21 cellular contexts compared by ENCODE assay signal in the genomic region with DNA sequence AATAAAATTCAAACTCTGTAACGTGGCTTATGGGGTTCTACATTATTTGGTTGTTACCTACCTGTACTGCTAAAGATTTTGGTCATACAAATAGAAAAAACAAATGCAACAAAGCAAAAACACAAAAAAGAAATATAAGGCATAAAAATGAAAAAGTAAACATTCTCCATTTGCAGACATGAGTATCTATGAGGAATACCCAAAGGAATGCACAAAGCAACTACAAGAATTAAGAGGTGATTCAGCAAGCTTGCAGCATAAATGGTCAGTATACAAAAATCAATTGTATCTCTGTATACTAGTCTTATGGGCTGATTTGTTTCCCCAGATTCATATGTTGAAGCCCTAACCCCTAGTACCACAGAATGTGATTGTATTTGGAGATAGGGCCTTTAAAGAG. TPM values are rescaled to one million over a fixed set of nuclear protein-coding genes. Genes with fewer than 3 reads are reported as not detected.
A peak's percentile ranks its signal among the peaks of the same experiment; 100 is the strongest.
DNase-seq lines count a peak whose midpoint lies in the region; ATAC-seq and TF ChIP-seq lines count a peak whose summit lies in the region.
"Had no signal": no experiment of that assay in that cellular context is flagged by ENCODE, and none has a peak within 500 bp of the region (broad histone marks: within the 10 kb centered on the region; RNA-seq: fewer than 3 reads in every experiment).

No MANE protein-coding gene starts in this region.

- DNase-seq in HFFc6 (peak; percentile 63), amniotic epithelial cell (ENCODE audit: low read depth) (peak; percentile 62), fibroblast of the aortic adventitia (ENCODE audit: low read depth) (peak; percentile 71), smooth muscle cell (lab: John Stamatoyannopoulos, UW; ENCODE audit: unreplicated experiment) (no peak), T-helper 2 cell (no peak)
- DNase-seq: activated CD4-positive, alpha-beta T cell treated with anti-CD3 and anti-CD28 coated beads for 4 hours; Calu3; naive thymus-derived CD8-positive, alpha-beta T cell; NCI-H1436 treated with DMSO at 0.1 percent for 48 hours; NCI-H2171 treated with DMSO at 0.1 percent for 48 hours; NCI-H774; pancreas; stimulated activated CD4-positive, alpha-beta T cell treated with anti-CD3 and anti-CD28 coated beads, Interleukin-2, amount 100 ng/mL, for 24 hours; stimulated activated naive CD8-positive, alpha-beta T cell treated with anti-CD3 and anti-CD28 coated beads, Interleukin-15, Interleukin-2, amounts not matched to agents 100 U/mL and 50 U/mL, for 24 hours had no signal

- TF ChIP-seq CTCF in HFFc6 (IDR thresholded peaks at IDR 0.05) (no peak), fibroblast of the aortic adventitia (IDR thresholded peaks at IDR 0.05; ENCODE audit: insufficient read depth, low read length) (no peak), smooth muscle cell (IDR thresholded peaks at IDR 0.05; ENCODE audit: borderline replicate concordance, insufficient read depth, poor library complexity, severe bottlenecking) (no peak), gastroesophageal sphincter (IDR thresholded peaks at IDR 0.05) (no peak)

- H3K9ac ChIP-seq in smooth muscle cell (ENCODE audit: low read depth) = no peak overlapping the region
- H3K9ac ChIP-seq: BLaER1 had no signal

- no peaks in the 10 kb centered on the region for H4K20me1 ChIP-seq in smooth muscle cell (ENCODE audit: low read depth)
- H4K20me1 ChIP-seq: BLaER1 had no signal

- no peaks in the 10 kb centered on the region for H3K36me3 ChIP-seq in smooth muscle cell (ENCODE audit: low read depth)
- H3K36me3 ChIP-seq in gastroesophageal sphincter = no peaks in the 10 kb centered on the region
- H3K36me3 ChIP-seq: BLaER1, pancreas, tibial nerve had no signal

- ATAC-seq in gastroesophageal sphincter (no peak), HG03432 (IDR thresholded peaks at IDR 0.05; ENCODE audit: unreplicated experiment) (no peak)
- ATAC-seq: activated T-helper 17 cell treated with anti-CD3 and anti-CD28 coated beads, Interleukin-2, amount 50 U/mL, for 72 hours; esophagus mucosa; naive thymus-derived CD8-positive, alpha-beta T cell; pancreas; sciatic nerve; stimulated activated naive CD8-positive, alpha-beta T cell treated with anti-CD3 and anti-CD28 coated beads, Interleukin-15, Interleukin-2, amounts not matched to agents 100 U/mL and 50 U/mL, for 24 hours had no signal

- no peaks in the 10 kb centered on the region for H3K79me2 ChIP-seq in smooth muscle cell (ENCODE audit: low read depth)

- no peaks in the 10 kb centered on the region for H3F3A ChIP-seq in smooth muscle cell (ENCODE audit: low read depth)

- H2AFZ ChIP-seq in smooth muscle cell (ENCODE audit: low read depth) = no peak overlapping the region

- no peaks in the 10 kb centered on the region for H3K36me3 Mint-ChIP-seq in HFFc6 (ENCODE audit: low read depth)
- H3K36me3 Mint-ChIP-seq: naive thymus-derived CD8-positive, alpha-beta T cell had no signal

- no peak overlapping the region for H3K4me3 Mint-ChIP-seq in HFFc6
- H3K4me3 Mint-ChIP-seq: activated T-helper 17 cell treated with anti-CD3 and anti-CD28 coated beads, Interleukin-2, amount 50 U/mL, for 72 hours; naive thymus-derived CD8-positive, alpha-beta T cell had no signal

- H3K27ac ChIP-seq in smooth muscle cell (ENCODE audit: low read depth) (no peak overlapping the region), gastroesophageal sphincter (no peak overlapping the region)
- H3K27ac ChIP-seq: BLaER1, pancreas, tibial nerve had no signal

- H3K9me3 ChIP-seq in smooth muscle cell (replicated peaks; ENCODE audit: low read depth) = no peaks in the 10 kb centered on the region
- H3K9me3 ChIP-seq in gastroesophageal sphincter = no peaks in the 10 kb centered on the region
- H3K9me3 ChIP-seq: BLaER1, pancreas, tibial nerve had no signal

- H3K4me1 Mint-ChIP-seq in HFFc6 (ENCODE audit: low read depth) = peaks cover 19% of the 10 kb centered on the region
- H3K4me1 Mint-ChIP-seq: activated T-helper 17 cell treated with anti-CD3 and anti-CD28 coated beads, Interleukin-2, amount 50 U/mL, for 72 hours had no signal

- H3K27ac Mint-ChIP-seq in HFFc6 = no peak overlapping the region; the same call in 1 of the 2 replicates
- H3K27ac Mint-ChIP-seq: activated T-helper 17 cell treated with anti-CD3 and anti-CD28 coated beads, Interleukin-2, amount 50 U/mL, for 72 hours; naive thymus-derived CD8-positive, alpha-beta T cell had no signal

- TF ChIP-seq EP300 in gastroesophageal sphincter (IDR thresholded peaks at IDR 0.05) = no peak

- no peak overlapping the region for H3K4me3 ChIP-seq in fibroblast of the aortic adventitia (ENCODE audit: low read depth, low read length)
- H3K4me3 ChIP-seq in smooth muscle cell = no peak overlapping the region
- no peak overlapping the region for H3K4me3 ChIP-seq in gastroesophageal sphincter
- H3K4me3 ChIP-seq: BLaER1, pancreas, tibial nerve had no signal

- no peaks in the 10 kb centered on the region for H3K4me1 ChIP-seq in smooth muscle cell (ENCODE audit: low read depth)
- peaks cover 0 to 32% (median 0%) of the 10 kb centered on the region in 3 donors for H3K4me1 ChIP-seq in gastroesophageal sphincter

- H3K4me2 ChIP-seq in smooth muscle cell = peak overlapping the region; percentile 28
- H3K4me2 ChIP-seq: BLaER1 had no signal

- TF ChIP-seq POLR2A in gastroesophageal sphincter (IDR thresholded peaks at IDR 0.05) = no peak

- H3K27me3 Mint-ChIP-seq in HFFc6 (ENCODE audit: insufficient read depth) = peaks cover 3% of the 10 kb centered on the region; the same call in 1 of the 2 replicates

- H3K27me3 ChIP-seq in smooth muscle cell (ENCODE audit: low read depth) = peaks cover 38% of the 10 kb centered on the region
- H3K27me3 ChIP-seq in gastroesophageal sphincter = no peaks in the 10 kb centered on the region
- H3K27me3 ChIP-seq: BLaER1, pancreas, tibial nerve had no signal

- WGBS in smooth muscle cell (ENCODE audit: low lambda C conversion rate) = 94% methylated on average over 1 of the region's 1 CpG
- WGBS in gastroesophageal sphincter (ENCODE audit: low coverage in 1 of 2), 2 donors = 57 to 85% methylated on average over 1 of the region's 1 CpG

- no peaks in the 10 kb centered on the region for H3K9me3 Mint-ChIP-seq in HFFc6
- H3K9me3 Mint-ChIP-seq: activated T-helper 17 cell treated with anti-CD3 and anti-CD28 coated beads, Interleukin-2, amount 50 U/mL, for 72 hours; naive thymus-derived CD8-positive, alpha-beta T cell had no signal

RNA-seq across cellular contexts. Expression of a gene that starts 3.6 kb away (rescaled TPM):
- 10 to 100 TPM; 13.3 to 23.2 (median 18.6) TPM for total RNA-seq in HFFc6 (2021; fragmentation: NEBNext Ultra II Directional; extraction: Animal tissue kit (Norgen Biotek cat#: 25700))
- total RNA-seq in fibroblast of the aortic adventitia (ENCODE audit: low replicate concordance) (29.3 and 146 TPM in 2 replicates), smooth muscle cell (14.1 and 18.3 TPM in 2 replicates), gastroesophageal sphincter (100 to 1,000 TPM; 126 to 358 (median 212) TPM)
- polyA plus RNA-seq in smooth muscle cell = 4.1 and 5.0 TPM in 2 replicates

Comparison
In these comparisons a context has a peak if more than half of its experiments do, and no peak if none do; other contexts are left out.
1. DNase-seq: peak in HFFc6 (single experiment), amniotic epithelial cell (single experiment) and fibroblast of the aortic adventitia (single experiment); none in smooth muscle cell (single experiment) and T-helper 2 cell (0 of 5).